Comparison of ENCODE assay signal across 22 cellular contexts in the genomic region with DNA sequence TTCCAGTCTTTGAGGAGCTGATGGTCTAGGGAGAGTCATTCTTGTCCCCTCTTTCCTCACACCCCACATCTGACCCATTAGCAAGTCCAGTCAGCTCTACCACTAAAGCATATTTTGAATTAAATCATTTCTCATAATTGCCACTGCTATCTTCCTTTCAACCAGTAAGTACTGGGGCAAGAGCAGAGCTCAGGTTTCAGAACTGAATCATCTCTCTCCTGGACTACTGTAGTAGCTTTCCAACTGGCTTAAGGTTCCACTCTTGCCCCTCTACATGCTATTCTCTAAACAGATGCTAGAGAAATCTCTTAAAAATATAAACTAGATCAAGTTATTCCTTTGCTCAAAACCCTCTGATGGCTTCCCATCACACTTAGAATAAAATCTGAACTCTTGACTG.
"Had no signal": no experiment of that assay in that cellular context is flagged by ENCODE, and none has a peak within 500 bp of the region (broad histone marks: within the 10 kb centered on the region; RNA-seq: fewer than 3 reads in every experiment).

No MANE protein-coding gene starts in this region.

- FAIRE-seq: endometrium, kidney had no signal

- H3K4me3 ChIP-seq: gastrocnemius medialis, lung, mucosa of descending colon, neural progenitor cell, prostate gland, right atrium auricular region, testis, tibial artery had no signal

- H3K36me3 ChIP-seq: gastrocnemius medialis, neural progenitor cell, prostate gland, right atrium auricular region, tibial artery had no signal

- DNase-seq: cortex of kidney; effector memory CD8-positive, alpha-beta T cell; foreskin fibroblast; gastrocnemius medialis; head of caudate nucleus; kidney; mucosa of descending colon; naive thymus-derived CD4-positive, alpha-beta T cell; stimulated activated CD4-positive, alpha-beta T cell treated with anti-CD3 and anti-CD28 coated beads, Interleukin-2, amount 100 ng/mL, for 24 hours; stimulated activated CD4-positive, alpha-beta T cell treated with anti-CD3 and anti-CD28 coated beads, Interleukin-4, amount 100 ng/mL, for 4 hours; stimulated activated naive CD8-positive, alpha-beta T cell treated with anti-CD3 and anti-CD28 coated beads, Interleukin-15, Interleukin-2, amounts not matched to agents 100 U/mL and 50 U/mL, for 24 hours; substantia nigra; testis; tibial artery had no signal

- ATAC-seq: effector memory CD8-positive, alpha-beta T cell; gastrocnemius medialis; left lobe of liver; mucosa of descending colon; naive thymus-derived CD4-positive, alpha-beta T cell; sciatic nerve; stimulated activated memory B cell treated with anti-CD40 and anti-IgM and Interleukin-4, amounts not matched to agents 10 μg/mL and 1 μg/mL and 100 μg/mL, for 72 hours; stimulated activated naive CD8-positive, alpha-beta T cell treated with anti-CD3 and anti-CD28 coated beads, Interleukin-15, Interleukin-2, amounts not matched to agents 100 U/mL and 50 U/mL, for 24 hours had no signal

- H3K27me3 ChIP-seq: gastrocnemius medialis, neural progenitor cell, right atrium auricular region, testis, tibial artery had no signal
